In the genomic region with DNA sequence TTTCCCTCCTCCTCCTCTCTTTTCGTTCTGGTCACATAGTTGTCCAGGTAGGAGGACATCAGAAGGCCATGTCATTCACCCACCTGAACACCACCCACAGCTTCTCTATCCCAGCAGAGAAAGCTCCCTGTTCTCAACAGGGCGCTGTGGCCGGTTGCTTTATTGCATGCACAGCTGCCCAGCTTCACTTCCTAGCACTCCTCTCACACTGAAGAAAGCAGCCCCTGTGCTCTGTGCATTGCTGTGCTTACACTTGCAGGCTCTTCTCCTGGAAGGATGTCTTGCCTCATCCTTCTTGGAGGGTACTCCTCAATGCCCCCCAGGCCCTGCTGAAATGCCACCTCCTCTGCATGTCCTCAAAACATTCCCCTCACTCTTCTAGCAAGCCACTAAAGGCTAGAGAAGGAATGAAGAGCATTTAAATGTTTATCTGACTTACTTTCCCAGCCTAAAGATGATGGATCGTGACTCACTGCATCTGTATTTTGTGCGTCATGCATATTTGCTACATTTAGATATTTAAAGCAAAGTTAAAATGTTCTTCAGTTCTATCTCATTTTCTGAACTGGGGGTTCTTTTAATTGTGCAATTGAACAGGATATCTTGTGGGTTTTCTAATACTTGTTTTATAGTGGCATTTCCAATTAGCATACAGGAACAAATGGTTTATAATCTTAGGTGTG, we compare ENCODE assay signal across 21 cellular contexts.
DNase-seq lines count a peak whose midpoint lies in the region; ATAC-seq and TF ChIP-seq lines count a peak whose summit lies in the region.
"Had no signal": no experiment of that assay in that cellular context is flagged by ENCODE, and none has a peak within 500 bp of the region (broad histone marks: within the 10 kb centered on the region; RNA-seq: fewer than 3 reads in every experiment).

No MANE protein-coding gene starts in this region.

- intact Hi-C loops in right cardiac atrium (cut with DNase I) = no loop called here

- WGBS in right cardiac atrium = 97% methylated on average over 5 of the region's 5 CpGs

- DNase-seq in AG08395 (ENCODE audit: low spot score) (peak; percentile 67), HFF-Myc (ENCODE audit: extremely low read depth, low read depth) (peak; percentile 41), amniotic epithelial cell (ENCODE audit: low read depth) (peak; percentile 77), fibroblast of the aortic adventitia (ENCODE audit: low read depth) (peak; percentile 90), right cardiac atrium (no peak)
- DNase-seq: ACHN; activated CD4-positive, alpha-beta T cell treated with anti-CD3 and anti-CD28 coated beads for 1 hour; activated CD8-positive, alpha-beta memory T cell treated with anti-CD3 and anti-CD28 coated beads, Interleukin-2, amount 10 ng/mL, durations not matched to agents 7 days and 5 days; aorta; dorsolateral prefrontal cortex; KBM-7; left colon; midbrain; NCI-H1105 treated with DMSO at 0.1 percent for 48 hours; SHP77; substantia nigra had no signal

- H3K4me3 ChIP-seq in HFF-Myc (replicated peaks; ENCODE audit: low read depth, low read length) = no peak overlapping the region
- no peak overlapping the region for H3K4me3 ChIP-seq in fibroblast of the aortic adventitia (ENCODE audit: low read depth, low read length)
- no peak overlapping the region for H3K4me3 ChIP-seq in right cardiac atrium (ENCODE audit: low read length)
- H3K4me3 ChIP-seq: dorsolateral prefrontal cortex, esophagus muscularis mucosa, right atrium auricular region had no signal

- no peaks in the 10 kb centered on the region for H3K9me3 ChIP-seq in right cardiac atrium (ENCODE audit: control insufficient read depth, low read length)
- H3K9me3 ChIP-seq: esophagus muscularis mucosa, right atrium auricular region had no signal

- H3K27ac ChIP-seq in right cardiac atrium (ENCODE audit: low read length) = no peak overlapping the region
- H3K27ac ChIP-seq: dorsolateral prefrontal cortex, esophagus muscularis mucosa, right atrium auricular region had no signal

- H3K4me1 ChIP-seq in right cardiac atrium (ENCODE audit: control insufficient read depth, insufficient read depth, low read length) = no peaks in the 10 kb centered on the region
- H3K4me1 ChIP-seq: esophagus muscularis mucosa, right atrium auricular region had no signal

- no peaks in the 10 kb centered on the region for H3K27me3 ChIP-seq in right cardiac atrium (ENCODE audit: control insufficient read depth, insufficient read depth)
- H3K27me3 ChIP-seq: dorsolateral prefrontal cortex, esophagus muscularis mucosa, right atrium auricular region had no signal

- TF ChIP-seq CTCF in HFF-Myc (IDR thresholded peaks at IDR 0.05; ENCODE audit: low read depth, low read length, missing control alignments) (no peak), fibroblast of the aortic adventitia (IDR thresholded peaks at IDR 0.05; ENCODE audit: insufficient read depth, low read length) (no peak)

- ATAC-seq in right cardiac atrium (no peak), GM18907 (IDR thresholded peaks at IDR 0.05; ENCODE audit: unreplicated experiment) (no peak), HG03039 (IDR thresholded peaks at IDR 0.05; ENCODE audit: unreplicated experiment) (no peak), HG02759 (IDR thresholded peaks at IDR 0.05; ENCODE audit: unreplicated experiment) (no peak)
- ATAC-seq: activated CD8-positive, alpha-beta memory T cell treated with anti-CD3 and anti-CD28 coated beads, Interleukin-2, amount 10 ng/mL, durations not matched to agents 7 days and 5 days; left colon had no signal

Comparison
In these comparisons a context has a peak if more than half of its experiments do, and no peak if none do; other contexts are left out.
1. DNase-seq: peak in AG08395 (single experiment), HFF-Myc (single experiment), amniotic epithelial cell (single experiment) and fibroblast of the aortic adventitia (single experiment); none in right cardiac atrium (0 of 3).